Comparison of ENCODE assay signal across 15 cellular contexts in the genomic region with DNA sequence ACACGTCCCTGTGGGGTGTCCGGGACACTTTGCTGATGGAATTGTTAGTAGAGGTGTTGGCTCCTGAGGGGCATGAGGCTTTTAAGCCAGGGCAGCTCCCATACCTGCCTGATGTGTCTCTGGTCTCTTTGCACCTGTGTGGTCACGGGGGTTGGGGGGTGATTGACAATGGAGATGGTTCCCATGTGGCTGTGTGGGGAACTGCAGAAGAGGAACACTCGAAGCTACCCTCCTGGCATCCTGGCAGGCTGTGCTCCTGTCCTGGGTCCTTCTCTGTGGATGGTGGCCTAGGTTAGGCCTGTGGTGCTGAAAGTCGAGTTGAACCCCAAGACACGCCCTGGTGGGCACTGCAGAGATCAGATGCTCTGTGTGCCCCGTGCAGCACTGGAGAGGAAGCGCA.
A peak's percentile ranks its signal among the peaks of the same experiment; 100 is the strongest.
DNase-seq lines count a peak whose midpoint lies in the region; ATAC-seq and TF ChIP-seq lines count a peak whose summit lies in the region.
"Had no signal": no experiment of that assay in that cellular context is flagged by ENCODE, and none has a peak within 500 bp of the region (broad histone marks: within the 10 kb centered on the region; RNA-seq: fewer than 3 reads in every experiment).

No MANE protein-coding gene starts in this region.

- H3K79me2 ChIP-seq in PC-3 (ENCODE audit: low read length) (no peaks in the 10 kb centered on the region), smooth muscle cell (ENCODE audit: low read depth) (no peaks in the 10 kb centered on the region)

- H3F3A ChIP-seq in PC-3 (ENCODE audit: low read length, unreplicated experiment) (no peaks in the 10 kb centered on the region), smooth muscle cell (ENCODE audit: low read depth) (no peaks in the 10 kb centered on the region)

- BruUV-seq in PC-3 (replicated peaks; lab: Mats Ljungman, UMichigan) = no TSS peak

- TF ChIP-seq CTCF in cardiac muscle cell (IDR thresholded peaks at IDR 0.05; ENCODE audit: low read depth, low read length) (peak; percentile 19), right atrium auricular region (IDR thresholded peaks at IDR 0.05) (no peak), PC-3 (conservative IDR thresholded peaks at IDR 0.05; ENCODE audit: low read depth, low read length) (peak; percentile 31; the same call in 1 of the 2 replicates), foreskin fibroblast (IDR thresholded peaks at IDR 0.05; ENCODE audit: low read depth, low read length) (peak; percentile 4), thoracic aorta (IDR thresholded peaks at IDR 0.05) (peak; percentile 19), smooth muscle cell (IDR thresholded peaks at IDR 0.05; ENCODE audit: borderline replicate concordance, insufficient read depth, poor library complexity, severe bottlenecking) (no peak)

- POLR2A ChIA-PET in PC-3 (lab: Charles Lee; ENCODE audit: unreplicated experiment) = no interaction called here

- CTCF ChIA-PET in PC-3 (lab: Charles Lee) = no interaction called here

- H3K9me3 ChIP-seq in cardiac muscle cell (ENCODE audit: low read depth) (no peaks in the 10 kb centered on the region), right atrium auricular region (no peaks in the 10 kb centered on the region), PC-3 (ENCODE audit: low read length) (no peaks in the 10 kb centered on the region), thoracic aorta (no peaks in the 10 kb centered on the region), smooth muscle cell (replicated peaks; ENCODE audit: low read depth) (no peaks in the 10 kb centered on the region)
- H3K9me3 ChIP-seq: adrenal gland, left ventricle myocardium inferior, neutrophil had no signal

- ATAC-seq in PC-3 = no peak; the same call in 1 of the 2 replicates
- no peak for ATAC-seq in thoracic aorta (ENCODE audit: insufficient number of reproducible peaks, low FRiP score, low read depth)
- ATAC-seq in HG02938 (IDR thresholded peaks at IDR 0.05; ENCODE audit: unreplicated experiment) = no peak

- H3K9ac ChIP-seq in PC-3 (ENCODE audit: low read length) = no peak overlapping the region
- no peak overlapping the region for H3K9ac ChIP-seq in smooth muscle cell (ENCODE audit: low read depth)

- DNase-seq in cardiac muscle cell (ENCODE audit: low read depth in 1 of 2, low spot score in 1 of 2) (no peak), right atrium auricular region (ENCODE audit: low spot score) (no peak), PC-3 (peak; percentile 2), foreskin fibroblast (no peak), thoracic aorta (ENCODE audit: low spot score) (no peak), smooth muscle cell (lab: John Stamatoyannopoulos, UW; ENCODE audit: unreplicated experiment) (no peak), NCI-H2107 treated with DMSO at 0.1 percent for 48 hours (lab: John Stamatoyannopoulos, UW; ENCODE audit: unreplicated experiment) (no peak)
- DNase-seq: adrenal gland; DMS79 treated with DMSO at 0.1 percent for 48 hours; left ventricle myocardium inferior; NCI-H226; stimulated activated CD4-positive, alpha-beta T cell treated with anti-CD3 and anti-CD28 coated beads, Interleukin-15, amount 100 ng/mL, for 24 hours; stimulated activated CD8-positive, alpha-beta memory T cell treated with anti-CD3 and anti-CD28 coated beads, Interleukin-4, amount 100 ng/mL, for 48 hours had no signal

- no peak overlapping the region for H2AFZ ChIP-seq in PC-3 (ENCODE audit: low read length)
- no peak overlapping the region for H2AFZ ChIP-seq in smooth muscle cell (ENCODE audit: low read depth)

- H3K4me2 ChIP-seq in PC-3 (ENCODE audit: low read length) = no peak overlapping the region
- H3K4me2 ChIP-seq in smooth muscle cell = no peak overlapping the region

- H3K36me3 ChIP-seq in cardiac muscle cell (no peaks in the 10 kb centered on the region), right atrium auricular region (no peaks in the 10 kb centered on the region), PC-3 (ENCODE audit: low read depth, low read length) (no peaks in the 10 kb centered on the region), thoracic aorta (no peaks in the 10 kb centered on the region), smooth muscle cell (ENCODE audit: low read depth) (no peaks in the 10 kb centered on the region)
- H3K36me3 ChIP-seq: adrenal gland, left ventricle myocardium inferior, neutrophil had no signal

- intact Hi-C loops in PC-3 (cut with micrococcal nuclease) = no loop called here

- H3K27me3 ChIP-seq in cardiac muscle cell (no peaks in the 10 kb centered on the region), right atrium auricular region (no peaks in the 10 kb centered on the region), PC-3 (ENCODE audit: low read length) (no peaks in the 10 kb centered on the region), thoracic aorta (replicated peaks; ENCODE audit: insufficient read depth) (no peaks in the 10 kb centered on the region), smooth muscle cell (ENCODE audit: low read depth) (no peaks in the 10 kb centered on the region)
- H3K27me3 ChIP-seq: adrenal gland had no signal

- 83% methylated on average over 8 of the region's 8 CpGs for WGBS in smooth muscle cell (ENCODE audit: low lambda C conversion rate)

- H3K9me2 ChIP-seq in PC-3 (replicated peaks; ENCODE audit: low read length) = no peaks in the 10 kb centered on the region

- H3K27ac ChIP-seq in cardiac muscle cell (no peak overlapping the region), right atrium auricular region (no peak overlapping the region), PC-3 (ENCODE audit: low read length) (no peak overlapping the region), thoracic aorta (no peak overlapping the region), smooth muscle cell (ENCODE audit: low read depth) (no peak overlapping the region)
- H3K27ac ChIP-seq: adrenal gland, neutrophil had no signal

- H3K4me3 ChIP-seq in cardiac muscle cell (no peak overlapping the region), right atrium auricular region (no peak overlapping the region), PC-3 (ENCODE audit: low read length) (no peak overlapping the region), foreskin fibroblast (ENCODE audit: low read depth in 1 of 2, low read length in 2 of 2) (no peak overlapping the region), thoracic aorta (no peak overlapping the region), smooth muscle cell (no peak overlapping the region)
- H3K4me3 ChIP-seq: adrenal gland, left ventricle myocardium inferior had no signal

- H3K4me1 ChIP-seq in cardiac muscle cell (ENCODE audit: low read depth) (peaks cover 11% of the 10 kb centered on the region), right atrium auricular region (peaks cover 0 to 5% of the 10 kb centered on the region in 2 donors), PC-3 (ENCODE audit: insufficient read depth, low read length) (no peaks in the 10 kb centered on the region), thoracic aorta (ENCODE audit: control insufficient read depth in 1 of 2, low read depth in 2 of 2) (peaks cover 0 to 2% of the 10 kb centered on the region in 2 donors), smooth muscle cell (ENCODE audit: low read depth) (no peaks in the 10 kb centered on the region)
- H3K4me1 ChIP-seq: adrenal gland had no signal

- H4K20me1 ChIP-seq in PC-3 (ENCODE audit: low read length) = no peaks in the 10 kb centered on the region
- H4K20me1 ChIP-seq in smooth muscle cell (ENCODE audit: low read depth) = no peaks in the 10 kb centered on the region

Comparison
In these comparisons a context has a peak if more than half of its experiments do, and no peak if none do; other contexts are left out.
1. CTCF ChIP-seq: peak in cardiac muscle cell (single experiment), PC-3 (single experiment), foreskin fibroblast (single experiment) and thoracic aorta (single experiment); none in right atrium auricular region (0 of 2) and smooth muscle cell (single experiment).